ENCODE assay signal across 1 cellular context in genomic region chr10:96346295-96346694, GRCh38.
TF ChIP-seq lines count a peak whose summit lies in the region.

No MANE protein-coding gene starts in this region.

TF ChIP-seq in K562, 482 proteins besides CTCF, POLR2A, EP300 and RAD21:
- TF ChIP-seq IRF1 (CRISPR knock-in tag; IDR thresholded peaks at IDR 0.05; ENCODE audit: borderline replicate concordance) (no peak), THRB (CRISPR knock-in tag; conservative IDR thresholded peaks at IDR 0.05) (no peak), ZNF507 (tag; conservative IDR thresholded peaks at IDR 0.05) (peak; percentile 70), CC2D1A (IDR thresholded peaks at IDR 0.05) (no peak), NCOR1 (IDR thresholded peaks at IDR 0.05) (no peak)
